22 cellular contexts compared by ENCODE assay signal in genomic region chr2:86296947-86297346, GRCh38. TPM values are rescaled to one million over a fixed set of nuclear protein-coding genes. Genes with fewer than 3 reads are reported as not detected.
DNase-seq lines count a peak whose midpoint lies in the region; ATAC-seq and TF ChIP-seq lines count a peak whose summit lies in the region.
"Had no signal": no experiment of that assay in that cellular context is flagged by ENCODE, and none has a peak within 500 bp of the region (broad histone marks: within the 10 kb centered on the region; RNA-seq: fewer than 3 reads in every experiment).

No MANE protein-coding gene starts in this region.

- H3K36me3 Mint-ChIP-seq in type B pancreatic cell = no peaks in the 10 kb centered on the region
- H3K36me3 Mint-ChIP-seq: CD8-positive, alpha-beta memory T cell had no signal

- H3K27ac ChIP-seq in left ventricle myocardium inferior (replicated peaks) = peak overlapping the region; percentile 50
- peak overlapping the region; percentile 58 for H3K27ac ChIP-seq in rectal smooth muscle tissue (ENCODE audit: low read depth, low read length)
- H3K27ac ChIP-seq: C4-2B, KMS-11 had no signal

- H3K4me3 Mint-ChIP-seq in type B pancreatic cell = no peak overlapping the region
- H3K4me3 Mint-ChIP-seq: CD8-positive, alpha-beta memory T cell had no signal

- H3K4me3 ChIP-seq in left ventricle myocardium inferior (no peak overlapping the region), rectal smooth muscle tissue (ENCODE audit: low read length) (no peak overlapping the region)
- H3K4me3 ChIP-seq: Peyer's patch had no signal

- no peaks in the 10 kb centered on the region for H3K27me3 ChIP-seq in left ventricle myocardium inferior (ENCODE audit: low read depth)
- H3K27me3 ChIP-seq in rectal smooth muscle tissue (ENCODE audit: control insufficient read depth, insufficient read depth, low read length) = no peaks in the 10 kb centered on the region
- H3K27me3 ChIP-seq: Peyer's patch had no signal

- no peaks in the 10 kb centered on the region for H3K27me3 Mint-ChIP-seq in type B pancreatic cell

- TF ChIP-seq CTCF in left ventricle myocardium inferior (IDR thresholded peaks at IDR 0.05; ENCODE audit: borderline replicate concordance) (no peak), type B pancreatic cell (conservative IDR thresholded peaks at IDR 0.05) (no peak)

- H3K4me1 ChIP-seq in left ventricle myocardium inferior = peaks cover 63% of the 10 kb centered on the region
- H3K4me1 ChIP-seq in rectal smooth muscle tissue (ENCODE audit: control insufficient read depth, insufficient read depth, low read length) = peaks cover 30% of the 10 kb centered on the region

- DNase-seq in left ventricle myocardium inferior = no peak
- no peak for DNase-seq in Right ventricle myocardium inferior (ENCODE audit: missing footprints)
- DNase-seq in islet precursor cell = peak; percentile 21
- DNase-seq in type B pancreatic cell (ENCODE audit: extremely low spot score, unreplicated experiment) = peak; percentile 59
- DNase-seq in DMS53 (lab: John Stamatoyannopoulos, UW) = no peak
- DNase-seq in kidney tubule cell (ENCODE audit: low spot score) = no peak
- no peak for DNase-seq in retina
- DNase-seq: Calu3; CD8-positive, alpha-beta memory T cell; DMS153; GOT3; IMR-90; NCI-H1092 treated with DMSO at 0.1 percent for 48 hours; NCI-H1436 treated with DMSO at 0.1 percent for 48 hours; NCI-H2029; NCI-H2227 treated with DMSO at 0.1 percent for 48 hours; NCI-H510A; Peyer's patch had no signal

- H3K9me3 Mint-ChIP-seq in type B pancreatic cell = no peaks in the 10 kb centered on the region
- H3K9me3 Mint-ChIP-seq: CD8-positive, alpha-beta memory T cell had no signal

- no peak for ATAC-seq in Right ventricle myocardium inferior

- H3K9ac ChIP-seq in rectal smooth muscle tissue (ENCODE audit: low read length) = no peak overlapping the region
- H3K9ac ChIP-seq: KMS-11 had no signal

- H3K4me1 Mint-ChIP-seq in type B pancreatic cell (ENCODE audit: unreplicated experiment) = peaks cover 12% of the 10 kb centered on the region
- H3K4me1 Mint-ChIP-seq: CD8-positive, alpha-beta memory T cell had no signal

- H3K36me3 ChIP-seq in left ventricle myocardium inferior = no peaks in the 10 kb centered on the region
- H3K36me3 ChIP-seq in rectal smooth muscle tissue (ENCODE audit: control insufficient read depth, insufficient read depth, low read length) = no peaks in the 10 kb centered on the region
- H3K36me3 ChIP-seq: Peyer's patch had no signal

- no peaks in the 10 kb centered on the region for H3K9me3 ChIP-seq in left ventricle myocardium inferior (replicated peaks)
- H3K9me3 ChIP-seq: Peyer's patch had no signal

- intact Hi-C loops in left ventricle myocardium inferior (cut with micrococcal nuclease) (no loop called here), Right ventricle myocardium inferior (cut with DNase I) (loop anchor here (5.0 kb wide), 2 partner anchors 70 to 75 kb away; no protein-coding TSS in a partner anchor)

- H3K27ac Mint-ChIP-seq in type B pancreatic cell = no peak overlapping the region

RNA-seq across cellular contexts. Expression of gene REEP1, which starts 40.5 kb away (rescaled TPM):
- total RNA-seq in left ventricle myocardium inferior = 30.2 TPM
- total RNA-seq in Right ventricle myocardium inferior = 23.6 TPM
- 6.4 and 14.1 TPM in 2 replicates for total RNA-seq in type B pancreatic cell (ENCODE audit: low replicate concordance)
- total RNA-seq: OCI-LY7 had no signal

Comparison
In these comparisons a context has a peak if more than half of its experiments do, and no peak if none do; other contexts are left out.
1. DNase-seq: peak in islet precursor cell (single experiment) and type B pancreatic cell (single experiment); none in left ventricle myocardium inferior (single experiment), Right ventricle myocardium inferior (single experiment), DMS53 (single experiment), kidney tubule cell (single experiment) and retina (single experiment).